Comparison of ENCODE assay signal across 15 cellular contexts in the genomic region with DNA sequence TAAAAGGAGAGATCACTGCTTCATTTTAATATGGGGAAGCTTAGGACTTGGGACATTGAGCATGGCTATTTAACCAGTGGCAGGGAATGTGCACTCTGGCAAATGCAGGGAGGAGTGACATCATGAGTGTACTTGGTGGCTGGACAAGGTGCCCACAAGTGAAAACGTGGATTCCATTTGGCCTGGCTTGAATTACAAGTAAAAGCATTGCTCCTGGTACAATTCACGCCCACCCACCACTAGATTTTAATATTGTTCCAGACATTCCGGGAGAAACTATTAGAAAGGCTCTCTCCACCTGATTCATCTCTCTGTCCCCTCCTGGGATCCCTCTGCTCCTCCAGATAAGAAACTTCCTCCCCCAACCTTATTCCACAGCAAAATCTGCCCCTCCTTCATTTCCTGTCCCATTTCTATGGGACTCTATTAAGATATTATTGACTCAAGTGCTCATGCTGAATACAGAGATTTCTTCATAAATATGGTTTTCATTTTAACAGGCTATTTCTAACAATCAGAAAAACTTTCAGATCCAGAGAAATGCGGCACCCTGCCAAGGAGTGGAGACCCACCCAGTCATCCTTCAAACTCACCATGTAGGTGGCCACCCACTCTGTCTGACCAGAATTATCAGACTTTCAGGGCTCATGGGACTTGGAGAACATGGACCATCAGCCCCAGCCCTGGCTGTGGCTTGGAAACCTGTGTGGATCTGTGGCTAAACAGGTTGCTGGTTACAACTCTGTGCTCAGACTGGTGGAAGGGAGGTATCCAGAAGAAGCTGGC. TPM values are rescaled to one million over a fixed set of nuclear protein-coding genes. Genes with fewer than 3 reads are reported as not detected.
DNase-seq lines count a peak whose midpoint lies in the region; ATAC-seq and TF ChIP-seq lines count a peak whose summit lies in the region.
"Had no signal": no experiment of that assay in that cellular context is flagged by ENCODE, and none has a peak within 500 bp of the region (broad histone marks: within the 10 kb centered on the region; RNA-seq: fewer than 3 reads in every experiment).

No MANE protein-coding gene starts in this region.

- no peak overlapping the region for H2AFZ ChIP-seq in hepatocyte

- TF ChIP-seq CTCF in fibroblast of the aortic adventitia (IDR thresholded peaks at IDR 0.05; ENCODE audit: insufficient read depth, low read length) (no peak), psoas muscle (IDR thresholded peaks at IDR 0.05) (no peak), hepatocyte (IDR thresholded peaks at IDR 0.05; ENCODE audit: poor library complexity) (no peak)

- H3K4me3 ChIP-seq in fibroblast of the aortic adventitia (ENCODE audit: low read depth, low read length) (no peak overlapping the region), psoas muscle (no peak overlapping the region), hepatocyte (no peak overlapping the region)

- no peak overlapping the region for H3K4me2 ChIP-seq in hepatocyte

- H3K4me1 ChIP-seq in psoas muscle = peaks cover 13% of the 10 kb centered on the region
- H3K4me1 ChIP-seq in hepatocyte (ENCODE audit: insufficient read depth) = no peaks in the 10 kb centered on the region

- H3K27ac ChIP-seq in psoas muscle (peak overlapping the region; percentile 6), hepatocyte (no peak overlapping the region)
- H3K27ac ChIP-seq: HL-60 had no signal

- ATAC-seq in psoas muscle = peak in 2 of 4 donors; percentile 11
- no peak for ATAC-seq in HG02870 (IDR thresholded peaks at IDR 0.05; ENCODE audit: unreplicated experiment)
- ATAC-seq: activated CD8-positive, alpha-beta T cell treated with anti-CD3 and anti-CD28 coated beads for 36 hours had no signal

- DNase-seq in AG20443 (ENCODE audit: low spot score) = peak; percentile 22
- DNase-seq in amniotic epithelial cell (ENCODE audit: low read depth) = peak; percentile 29
- DNase-seq in fibroblast of the aortic adventitia (ENCODE audit: low read depth) = peak; percentile 88
- DNase-seq in psoas muscle = peak in 1 of 2 donors; percentile 29
- no peak for DNase-seq in NCI-H2227 (lab: John Stamatoyannopoulos, UW; ENCODE audit: unreplicated experiment)
- DNase-seq in hepatocyte (ENCODE audit: low spot score) = no peak
- no peak for DNase-seq in NCI-H146 (lab: John Stamatoyannopoulos, UW)
- DNase-seq: activated CD8-positive, alpha-beta T cell treated with anti-CD3 and anti-CD28 coated beads for 36 hours; H9; NCI-H187 treated with DMSO at 0.1 percent for 48 hours; NCI-H748 treated with DMSO at 0.1 percent for 48 hours; SHP77; small intestine had no signal

- H3K36me3 ChIP-seq in psoas muscle (ENCODE audit: insufficient read depth in 1 of 2, low read depth in 1 of 2) = no peaks in the 10 kb centered on the region
- no peaks in the 10 kb centered on the region for H3K36me3 ChIP-seq in hepatocyte (replicated peaks; ENCODE audit: insufficient read depth, low read depth)

- H3K27me3 ChIP-seq in psoas muscle (ENCODE audit: insufficient read depth in 3 of 3, low read length in 2 of 3) = no peaks in the 10 kb centered on the region
- H3K27me3 ChIP-seq in hepatocyte = no peaks in the 10 kb centered on the region

- no peaks in the 10 kb centered on the region for H4K20me1 ChIP-seq in hepatocyte (ENCODE audit: insufficient read depth, poor library complexity, severe bottlenecking)

- H3K9me2 ChIP-seq in hepatocyte (replicated peaks; ENCODE audit: insufficient read depth) = no peaks in the 10 kb centered on the region

- no peaks in the 10 kb centered on the region for H3K9me3 ChIP-seq in psoas muscle
- H3K9me3 ChIP-seq in hepatocyte (ENCODE audit: low read depth) = no peaks in the 10 kb centered on the region

- no peaks in the 10 kb centered on the region for H3K79me2 ChIP-seq in hepatocyte

- WGBS in psoas muscle, 3 donors = 60 to 68% (median 61%) methylated on average over 4 of the region's 4 CpGs
- WGBS in hepatocyte (ENCODE audit: low lambda C conversion rate, missing lambda C conversion rate) = 82% methylated on average over 4 of the region's 4 CpGs

- intact Hi-C loops in psoas muscle (cut with DNase I) = no loop called here

RNA-seq across cellular contexts. Expression of a gene that starts 43.2 kb away (rescaled TPM):
- total RNA-seq in fibroblast of the aortic adventitia (ENCODE audit: low replicate concordance) (9.3 and 23.0 TPM in 2 replicates), psoas muscle (10 to 100 TPM; 45.4 to 88.7 (median 73.5) TPM), hepatocyte (4.1 and 12.5 TPM in 2 replicates)
- polyA plus RNA-seq in psoas muscle (10 to 100 TPM in 2 of 3 donors, 1 to 10 TPM in 1; 8.3 to 24.4 (median 15.2) TPM), hepatocyte (1.7 and 2.3 TPM in 2 replicates)
- total RNA-seq: activated CD8-positive, alpha-beta T cell treated with anti-CD3 and anti-CD28 coated beads for 36 hours had no signal

Comparison
In these comparisons a context has a peak if more than half of its experiments do, and no peak if none do; other contexts are left out.
1. DNase-seq: peak in AG20443 (single experiment), amniotic epithelial cell (single experiment) and fibroblast of the aortic adventitia (single experiment); none in NCI-H2227 (single experiment), hepatocyte (single experiment) and NCI-H146 (single experiment).